1 cellular context compared by ENCODE assay signal in the genomic region with DNA sequence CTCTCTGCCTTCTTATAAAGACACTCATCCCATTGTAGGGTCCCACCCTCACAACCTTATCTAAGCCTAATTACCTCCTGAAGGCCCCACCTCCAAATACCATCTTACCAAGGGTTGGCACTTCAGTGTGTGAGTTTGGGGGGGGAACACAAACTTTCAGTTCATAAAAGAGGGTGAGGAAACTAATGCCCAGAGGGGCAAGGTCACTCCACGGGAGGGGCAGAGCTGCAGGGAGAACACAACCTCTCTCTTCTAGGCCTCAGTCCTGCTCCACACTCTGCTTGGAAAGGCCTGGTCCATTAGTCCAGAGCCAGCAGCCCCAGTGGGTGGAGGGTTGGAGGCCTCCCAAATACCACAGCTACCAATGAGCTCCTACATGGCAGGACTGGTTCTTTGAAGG.
TF ChIP-seq lines count a peak whose summit lies in the region.

No MANE protein-coding gene starts in this region.

TF ChIP-seq in HepG2, 621 proteins besides CTCF, POLR2A, EP300 and RAD21 (continued from another document):
- TF ChIP-seq, protein P1, sequence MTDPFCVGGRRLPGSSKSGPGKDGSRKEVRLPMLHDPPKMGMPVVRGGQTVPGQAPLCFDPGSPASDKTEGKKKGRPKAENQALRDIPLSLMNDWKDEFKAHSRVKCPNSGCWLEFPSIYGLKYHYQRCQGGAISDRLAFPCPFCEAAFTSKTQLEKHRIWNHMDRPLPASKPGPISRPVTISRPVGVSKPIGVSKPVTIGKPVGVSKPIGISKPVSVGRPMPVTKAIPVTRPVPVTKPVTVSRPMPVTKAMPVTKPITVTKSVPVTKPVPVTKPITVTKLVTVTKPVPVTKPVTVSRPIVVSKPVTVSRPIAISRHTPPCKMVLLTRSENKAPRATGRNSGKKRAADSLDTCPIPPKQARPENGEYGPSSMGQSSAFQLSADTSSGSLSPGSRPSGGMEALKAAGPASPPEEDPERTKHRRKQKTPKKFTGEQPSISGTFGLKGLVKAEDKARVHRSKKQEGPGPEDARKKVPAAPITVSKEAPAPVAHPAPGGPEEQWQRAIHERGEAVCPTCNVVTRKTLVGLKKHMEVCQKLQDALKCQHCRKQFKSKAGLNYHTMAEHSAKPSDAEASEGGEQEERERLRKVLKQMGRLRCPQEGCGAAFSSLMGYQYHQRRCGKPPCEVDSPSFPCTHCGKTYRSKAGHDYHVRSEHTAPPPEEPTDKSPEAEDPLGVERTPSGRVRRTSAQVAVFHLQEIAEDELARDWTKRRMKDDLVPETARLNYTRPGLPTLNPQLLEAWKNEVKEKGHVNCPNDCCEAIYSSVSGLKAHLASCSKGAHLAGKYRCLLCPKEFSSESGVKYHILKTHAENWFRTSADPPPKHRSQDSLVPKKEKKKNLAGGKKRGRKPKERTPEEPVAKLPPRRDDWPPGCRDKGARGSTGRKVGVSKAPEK (CRISPR knock-in tag; IDR thresholded peaks at IDR 0.05; ENCODE audit: borderline replicate concordance): 0 out of 2 replicates have a peak, but pooled peaks have one; percentile 24
- TF ChIP-seq, protein P2, sequence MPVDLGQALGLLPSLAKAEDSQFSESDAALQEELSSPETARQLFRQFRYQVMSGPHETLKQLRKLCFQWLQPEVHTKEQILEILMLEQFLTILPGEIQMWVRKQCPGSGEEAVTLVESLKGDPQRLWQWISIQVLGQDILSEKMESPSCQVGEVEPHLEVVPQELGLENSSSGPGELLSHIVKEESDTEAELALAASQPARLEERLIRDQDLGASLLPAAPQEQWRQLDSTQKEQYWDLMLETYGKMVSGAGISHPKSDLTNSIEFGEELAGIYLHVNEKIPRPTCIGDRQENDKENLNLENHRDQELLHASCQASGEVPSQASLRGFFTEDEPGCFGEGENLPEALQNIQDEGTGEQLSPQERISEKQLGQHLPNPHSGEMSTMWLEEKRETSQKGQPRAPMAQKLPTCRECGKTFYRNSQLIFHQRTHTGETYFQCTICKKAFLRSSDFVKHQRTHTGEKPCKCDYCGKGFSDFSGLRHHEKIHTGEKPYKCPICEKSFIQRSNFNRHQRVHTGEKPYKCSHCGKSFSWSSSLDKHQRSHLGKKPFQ (CRISPR knock-in tag; IDR thresholded peaks at IDR 0.05; ENCODE audit: insufficient replicate concordance): peak; percentile 10
- TF ChIP-seq TRIM22 (IDR thresholded peaks at IDR 0.05) (no peak), HNF4A (CRISPR knock-in tag; IDR thresholded peaks at IDR 0.05) (0 out of 2 replicates have a peak, but pooled peaks have one; percentile 12), ZNF605 (CRISPR knock-in tag; IDR thresholded peaks at IDR 0.05) (no peak), ZNF337 (CRISPR knock-in tag; IDR thresholded peaks at IDR 0.05; ENCODE audit: borderline replicate concordance, low read depth) (no peak), MEF2D (CRISPR knock-in tag; IDR thresholded peaks at IDR 0.05) (0 out of 2 replicates have a peak, but pooled peaks have one; percentile 0), KDM2A (CRISPR knock-in tag; IDR thresholded peaks at IDR 0.05; ENCODE audit: borderline replicate concordance, low read depth) (no peak), GLI4 (CRISPR knock-in tag; IDR thresholded peaks at IDR 0.05; ENCODE audit: borderline replicate concordance) (no peak), GMEB1 (CRISPR knock-in tag; IDR thresholded peaks at IDR 0.05; ENCODE audit: borderline replicate concordance) (0 out of 2 replicates have a peak, but pooled peaks have one; percentile 27), UBTF (CRISPR knock-in tag; IDR thresholded peaks at IDR 0.05) (0 out of 2 replicates have a peak, but pooled peaks have one; percentile 10), SCMH1 (CRISPR knock-in tag; IDR thresholded peaks at IDR 0.05; ENCODE audit: borderline replicate concordance) (no peak), ZNF343 (CRISPR knock-in tag; IDR thresholded peaks at IDR 0.05) (no peak), MTF2 (CRISPR knock-in tag; IDR thresholded peaks at IDR 0.05; ENCODE audit: borderline replicate concordance) (no peak), MED1 (CRISPR knock-in tag; IDR thresholded peaks at IDR 0.05) (no peak), CBX2 (IDR thresholded peaks at IDR 0.05; ENCODE audit: low read depth, low read length) (no peak), CBX2 (CRISPR knock-in tag; IDR thresholded peaks at IDR 0.05; ENCODE audit: low read depth) (no peak)
